21 cellular contexts compared by ENCODE assay signal in genomic region chr13:44394649-44395048, GRCh38. TPM values are rescaled to one million over a fixed set of nuclear protein-coding genes. Genes with fewer than 3 reads are reported as not detected.
"Had no signal": no experiment of that assay in that cellular context is flagged by ENCODE, and none has a peak within 500 bp of the region (broad histone marks: within the 10 kb centered on the region; RNA-seq: fewer than 3 reads in every experiment).

No MANE protein-coding gene starts in this region.

- H3K4me3 ChIP-seq: left lung, stomach, vagina had no signal

- H3K36me3 Mint-ChIP-seq: activated CD4-positive, alpha-beta memory T cell treated with anti-CD3 and anti-CD28 coated beads for 36 hours; activated naive CD8-positive, alpha-beta T cell treated with anti-CD3 and anti-CD28 coated beads, Interleukin-2, amount 10 ng/mL, durations not matched to agents 7 days and 5 days; WTC11 had no signal

- H3K27ac ChIP-seq: left lung, stomach, vagina had no signal

- H3K36me3 ChIP-seq: left lung, vagina had no signal

- H3K4me3 Mint-ChIP-seq: activated CD4-positive, alpha-beta memory T cell treated with anti-CD3 and anti-CD28 coated beads for 36 hours; activated naive CD8-positive, alpha-beta T cell treated with anti-CD3 and anti-CD28 coated beads, Interleukin-2, amount 10 ng/mL, durations not matched to agents 7 days and 5 days; neural crest cell; WTC11 had no signal

- H3K27me3 ChIP-seq: left lung, stomach, vagina had no signal

- H3K4me1 ChIP-seq: left lung had no signal

- DNase-seq: activated CD4-positive, alpha-beta memory T cell treated with anti-CD3 and anti-CD28 coated beads for 36 hours; activated CD4-positive, alpha-beta T cell treated with anti-CD3 and anti-CD28 coated beads for 4 hours; activated naive CD4-positive, alpha-beta T cell treated with Interleukin-2 at 50 U/mL for 16 hours; activated naive CD8-positive, alpha-beta T cell treated with anti-CD3 and anti-CD28 coated beads, Interleukin-2, amount 10 ng/mL, durations not matched to agents 7 days and 5 days; activated T-cell treated with anti-CD3 and anti-CD28 coated beads, Interleukin-2, amount 50 U/mL, for 1 hour; amygdala; caudate nucleus; foreskin fibroblast; hypothalamus; left lung; right cardiac atrium; small intestine; stimulated activated CD4-positive, alpha-beta T cell treated with anti-CD3 and anti-CD28 coated beads, Interleukin-4, amount 100 ng/mL, for 1 hour; stomach; T1000; trophoblast cell had no signal

- ATAC-seq: left lung, right cardiac atrium, WTC11 had no signal

- H3K9me3 ChIP-seq: left lung, stomach, vagina had no signal

- H3K4me1 Mint-ChIP-seq: activated naive CD8-positive, alpha-beta T cell treated with anti-CD3 and anti-CD28 coated beads, Interleukin-2, amount 10 ng/mL, durations not matched to agents 7 days and 5 days had no signal

- H3K9me3 Mint-ChIP-seq: activated CD4-positive, alpha-beta memory T cell treated with anti-CD3 and anti-CD28 coated beads for 36 hours; activated naive CD8-positive, alpha-beta T cell treated with anti-CD3 and anti-CD28 coated beads, Interleukin-2, amount 10 ng/mL, durations not matched to agents 7 days and 5 days; activated T-helper 2 cell treated with anti-CD3 and anti-CD28 coated beads, Interferon-gamma antibody, Interleukin-2, Interleukin-4, amounts not matched to agents 10 μg/mL and 5 μg/mL and 100 μg/mL, durations not matched to agents 14 hours and 24 hours and 36 hours; neural crest cell; WTC11 had no signal

- H3K27ac Mint-ChIP-seq: activated CD4-positive, alpha-beta memory T cell treated with anti-CD3 and anti-CD28 coated beads for 36 hours; activated naive CD8-positive, alpha-beta T cell treated with anti-CD3 and anti-CD28 coated beads, Interleukin-2, amount 10 ng/mL, durations not matched to agents 7 days and 5 days; activated T-helper 2 cell treated with anti-CD3 and anti-CD28 coated beads, Interferon-gamma antibody, Interleukin-2, Interleukin-4, amounts not matched to agents 10 μg/mL and 5 μg/mL and 100 μg/mL, durations not matched to agents 14 hours and 24 hours and 36 hours; progenitor cell of endocrine pancreas; WTC11 had no signal

RNA-seq across cellular contexts. Expression of gene SERP2, which starts 21.0 kb away (rescaled TPM):
- total RNA-seq: activated CD4-positive, alpha-beta memory T cell treated with anti-CD3 and anti-CD28 coated beads for 36 hours had no signal
